ENCODE assay signal across 8 cellular contexts in genomic region chrX:155048997-155049619, GRCh38. TPM values are rescaled to one million over a fixed set of nuclear protein-coding genes. Genes with fewer than 3 reads are reported as not detected.
A peak's percentile ranks its signal among the peaks of the same experiment; 100 is the strongest.
DNase-seq lines count a peak whose midpoint lies in the region; ATAC-seq, FAIRE-seq and TF ChIP-seq lines count a peak whose summit lies in the region.

No MANE protein-coding gene starts in this region.

- H3K4me3 ChIP-seq in SJSA1 (no peak overlapping the region), astrocyte of the spinal cord (ENCODE audit: low read depth, low read length) (no peak overlapping the region), keratinocyte (ENCODE audit: control insufficient read depth in 2 of 3, extremely low read depth in 1 of 3, insufficient read depth in 2 of 3, low read depth in 1 of 3, low read length in 3 of 3) (no peak overlapping the region), suprapubic skin (no peak overlapping the region)

- H2BK20ac ChIP-seq in H9 (ENCODE audit: low read depth, low read length, poor library complexity, severe bottlenecking), result no peak overlapping the region

- no peaks in the 10 kb centered on the region for H3K79me2 ChIP-seq in H9 (ENCODE audit: insufficient read depth, low read length)
- no peaks in the 10 kb centered on the region for H3K79me2 ChIP-seq in keratinocyte (ENCODE audit: control insufficient read depth, insufficient read depth, low read length)

- no peaks in the 10 kb centered on the region for H3K9me1 ChIP-seq in keratinocyte (ENCODE audit: control insufficient read depth, extremely low read depth, insufficient read depth, low read length)

- no peak overlapping the region for H2BK12ac ChIP-seq in H9 (ENCODE audit: insufficient read length, low read depth, low read length)

- H3K4me1 Mint-ChIP-seq in CD4-positive, alpha-beta T cell (ENCODE audit: low read depth), result peaks cover 38% of the 10 kb centered on the region
- peaks cover 5 to 8% of the 10 kb centered on the region in 2 experiments; a peak in 2 of 4 replicates for H3K4me1 Mint-ChIP-seq in H9

- H3K14ac ChIP-seq in H9 (ENCODE audit: insufficient read depth, low read length), result no peak overlapping the region

- no peak overlapping the region for H3K27ac ChIP-seq in CD4-positive, alpha-beta T cell (ENCODE audit: low read depth, low read length)
- H3K27ac ChIP-seq in H9 (ENCODE audit: insufficient read length, low read depth, low read length) (no peak overlapping the region), SJSA1 (no peak overlapping the region), keratinocyte (ENCODE audit: control insufficient read depth, insufficient read depth, low read length) (no peak overlapping the region), suprapubic skin (no peak overlapping the region)

- H3K18ac ChIP-seq in H9 (ENCODE audit: insufficient read length, low read depth, low read length), result no peak overlapping the region

- H2BK120ac ChIP-seq in H9 (ENCODE audit: low read depth, low read length, poor library complexity, severe bottlenecking), result no peak overlapping the region

- WGBS in H9 (ENCODE audit: extremely low coverage, insufficient read length, low lambda C conversion rate), result no CpG with 5 or more reads among the region's 9 CpGs
- 39% methylated on average over 9 of the region's 9 CpGs for WGBS in suprapubic skin

- no peak overlapping the region for H3T11ph ChIP-seq in H9 (ENCODE audit: low read length)

- no peak overlapping the region for H4K8ac ChIP-seq in H9 (replicated peaks; ENCODE audit: insufficient read length, low read depth, low read length)

- no peaks in the 10 kb centered on the region for H4K20me1 ChIP-seq in H9 (ENCODE audit: control insufficient read depth, insufficient read depth, insufficient read length)
- no peaks in the 10 kb centered on the region for H4K20me1 ChIP-seq in keratinocyte (ENCODE audit: control insufficient read depth, extremely low read depth, insufficient read depth, low read length)

- no peaks in the 10 kb centered on the region for H3K79me1 ChIP-seq in H9 (ENCODE audit: insufficient read depth, low read depth, low read length, poor library complexity, severe bottlenecking)

- no peaks in the 10 kb centered on the region for H3K36me3 ChIP-seq in SJSA1
- H3K36me3 ChIP-seq in keratinocyte (ENCODE audit: control insufficient read depth in 2 of 2, extremely low read depth in 1 of 2, insufficient read depth in 2 of 2, low read length in 2 of 2), result no peaks in the 10 kb centered on the region
- H3K36me3 ChIP-seq in suprapubic skin, result peaks cover 5% of the 10 kb centered on the region

- H3K23ac ChIP-seq in H9 (ENCODE audit: insufficient read length, low read depth, low read length), result no peak overlapping the region

- H3K4me2 ChIP-seq in H9 (ENCODE audit: insufficient read depth, insufficient read length, low read length), result no peak overlapping the region
- H3K4me2 ChIP-seq in keratinocyte (ENCODE audit: control insufficient read depth, extremely low read depth, insufficient read depth, low read depth, low read length), result no peak overlapping the region

- peak overlapping the region; percentile 85 for H3K27ac Mint-ChIP-seq in CD4-positive, alpha-beta T cell
- H3K27ac Mint-ChIP-seq in H9, result no peak overlapping the region

- H3K36me3 Mint-ChIP-seq in CD4-positive, alpha-beta T cell (ENCODE audit: low read depth), result peaks cover 70% of the 10 kb centered on the region
- peaks cover 8 to 26% (median 8%) of the 10 kb centered on the region in 3 experiments; a peak in 5 of 7 replicates for H3K36me3 Mint-ChIP-seq in H9 (ENCODE audit: insufficient read depth in 1 of 3, low read depth in 3 of 3)

- POLR2A ChIA-PET in CD4-positive, alpha-beta T cell (lab: Charles Lee), result interaction anchor here (1.6 kb wide), 1 partner anchor 22 kb away, joined by 6 read pairs; the partner anchor contains the start of gene FUNDC2

- no peaks in the 10 kb centered on the region for H3K23me2 ChIP-seq in H9 (ENCODE audit: insufficient read length, low read depth, low read length, poor library complexity, severe bottlenecking)

- H3K9ac ChIP-seq in H9 (ENCODE audit: extremely low read depth, insufficient read length, low read length), result no peak overlapping the region
- no peak overlapping the region for H3K9ac ChIP-seq in keratinocyte (ENCODE audit: control insufficient read depth, extremely low read depth, insufficient read depth, low read length)

- no peak overlapping the region for H4K5ac ChIP-seq in H9 (ENCODE audit: insufficient read length, low read depth, low read length)

- H3K4me1 ChIP-seq in H9 (ENCODE audit: insufficient read depth, low read length) (no peaks in the 10 kb centered on the region), SJSA1 (replicated peaks) (no peaks in the 10 kb centered on the region), keratinocyte (ENCODE audit: control insufficient read depth, extremely low read depth, insufficient read depth, low read length) (no peaks in the 10 kb centered on the region), suprapubic skin (no peaks in the 10 kb centered on the region)

- TF ChIP-seq CTCF in CD4-positive, alpha-beta T cell (IDR thresholded peaks at IDR 0.05), result peak; percentile 54
- TF ChIP-seq CTCF in H9 (conservative IDR thresholded peaks at IDR 0.05) (peak; percentile 71), astrocyte of the spinal cord (IDR thresholded peaks at IDR 0.05; ENCODE audit: low read depth, low read length) (peak; percentile 66), keratinocyte (optimal IDR thresholded peaks at IDR 0.05 in 1 of 3, IDR thresholded peaks at IDR 0.05 in 1 of 3, conservative IDR thresholded peaks at IDR 0.05 in 1 of 3; ENCODE audit: extremely low read depth in 1 of 3, insufficient read depth in 2 of 3, low read length in 3 of 3) (peak; percentile 49 to 74 (median 68)), suprapubic skin (IDR thresholded peaks at IDR 0.05) (peak in 1 of 2 donors; percentile 26)

- H3K4me3 Mint-ChIP-seq in CD4-positive, alpha-beta T cell, result no peak overlapping the region
- H3K4me3 Mint-ChIP-seq in H9, result no peak overlapping the region

- peak in 7 of 10 experiments; percentile 14 to 48 (median 28) for DNase-seq in CD4-positive, alpha-beta T cell
- DNase-seq in H9 (peak; percentile 74), SJSA1 (ENCODE audit: low read depth in 1 of 2, low spot score in 2 of 2) (peak; percentile 14 to 43), astrocyte of the spinal cord (ENCODE audit: low read depth, low spot score) (peak; percentile 53), keratinocyte (ENCODE audit: low read depth, low spot score) (no peak), NCI-H2196 treated with DMSO at 0.1 percent for 48 hours (lab: John Stamatoyannopoulos, UW; ENCODE audit: unreplicated experiment) (no peak), suprapubic skin (ENCODE audit: low spot score in 2 of 2) (no peak)
- peak; percentile 1 for DNase-seq in stimulated activated naive CD4-positive, alpha-beta T cell treated with Interleukin-2 at 50 U/mL for 16 hours (lab: John Stamatoyannopoulos, UW)

- CTCF ChIA-PET in CD4-positive, alpha-beta T cell (lab: Charles Lee), result interaction anchor here (1.0 kb wide), 2 partner anchors 9 to 45 kb away, joined by 3 to 9 read pairs; no protein-coding TSS in a partner anchor

- intact Hi-C loops in CD4-positive, alpha-beta T cell (cut with DNase I, micrococcal nuclease), result no loop called here

- no peaks in the 10 kb centered on the region for H3K9me3 Mint-ChIP-seq in CD4-positive, alpha-beta T cell
- peaks cover 69 to 79% of the 10 kb centered on the region in 2 experiments for H3K9me3 Mint-ChIP-seq in H9

- FAIRE-seq in keratinocyte (lab: Jason Lieb, UNC), result no peak

- H4K91ac ChIP-seq in H9 (ENCODE audit: insufficient read length, low read depth, low read length), result no peak overlapping the region

- no peak overlapping the region for H2BK5ac ChIP-seq in H9 (ENCODE audit: insufficient read length, low read length)

- no peak overlapping the region for H2AK5ac ChIP-seq in H9 (ENCODE audit: insufficient read length, low read length)

- no peak overlapping the region for H3K4ac ChIP-seq in H9 (ENCODE audit: low read depth, low read length)

- no peaks in the 10 kb centered on the region for H3K9me3 ChIP-seq in CD4-positive, alpha-beta T cell (ENCODE audit: control insufficient read depth, low read length)
- H3K9me3 ChIP-seq in H9 (ENCODE audit: control insufficient read depth, low read depth, low read length) (peaks cover 28% of the 10 kb centered on the region), SJSA1 (replicated peaks) (no peaks in the 10 kb centered on the region), keratinocyte (ENCODE audit: control insufficient read depth, low read depth, low read length) (no peaks in the 10 kb centered on the region), suprapubic skin (no peaks in the 10 kb centered on the region)

- H3K56ac ChIP-seq in H9 (ENCODE audit: insufficient read length, low read depth, low read length), result no peak overlapping the region

- no peaks in the 10 kb centered on the region for H3K27me3 ChIP-seq in CD4-positive, alpha-beta T cell (ENCODE audit: control insufficient read depth, insufficient read depth, low read length)
- H3K27me3 ChIP-seq in H9 (ENCODE audit: insufficient read depth, low read length), result no peaks in the 10 kb centered on the region
- H3K27me3 ChIP-seq in SJSA1 (replicated peaks), result no peaks in the 10 kb centered on the region
- H3K27me3 ChIP-seq in keratinocyte (ENCODE audit: control insufficient read depth, extremely low read depth, insufficient read depth, low read length), result no peaks in the 10 kb centered on the region
- H3K27me3 ChIP-seq in suprapubic skin, result no peaks in the 10 kb centered on the region

- in situ Hi-C loops in astrocyte of the spinal cord (cut with HindIII; ENCODE audit: low sequenced_read_pairs), result no loop called here

- no peak overlapping the region for H2BK15ac ChIP-seq in H9 (ENCODE audit: low read depth, low read length)

- TF ChIP-seq EP300 in suprapubic skin (IDR thresholded peaks at IDR 0.05), result no peak

- dilution Hi-C loops in keratinocyte (cut with MboI; ENCODE audit: extremely low pct_ligation_motif_present, low sequenced_read_pairs), result no loop called here

- ATAC-seq in CD4-positive, alpha-beta T cell (ENCODE audit: poor library complexity), result peak; percentile 74

- no peak for TF ChIP-seq POLR2A in suprapubic skin (IDR thresholded peaks at IDR 0.05)

- no peaks in the 10 kb centered on the region for H3K27me3 Mint-ChIP-seq in CD4-positive, alpha-beta T cell
- H3K27me3 Mint-ChIP-seq in H9 (ENCODE audit: low read depth), result peaks cover 2% of the 10 kb centered on the region; the same call in 1 of the 2 replicates

- H2AFZ ChIP-seq in H9 (ENCODE audit: low read length) (no peak overlapping the region), keratinocyte (ENCODE audit: control insufficient read depth, low read length) (no peak overlapping the region)

RNA-seq across cellular contexts. Expression of gene CMC4, which starts 21.8 kb away (rescaled TPM):
- total RNA-seq in CD4-positive, alpha-beta T cell, result 1 to 10 TPM; 5.6 to 6.5 TPM
- 6.2 and 7.2 TPM in 2 replicates for total RNA-seq in H9 (2021)
- 25.1 and 38.5 TPM in 2 replicates for total RNA-seq in SJSA1 (2014; rRNA removed; shearing (Covaris generic))
- polyA plus RNA-seq in keratinocyte, result 9.1 to 10.1 TPM (median 9.8 TPM) in 3 replicates
- polyA plus RNA-seq in keratinocyte (2011; ENCODE audit: low read depth), result 2.5 TPM
- polyA plus RNA-seq in keratinocyte (2011; cell fraction: cytosol; rRNA removed), result 10.0 and 11.4 TPM in 2 replicates
- 2.4 and 3.1 TPM in 2 replicates for polyA plus RNA-seq in keratinocyte (2011; cell fraction: nucleus; rRNA removed)
- polyA plus RNA-seq in keratinocyte (2012; ENCODE audit: low replicate concordance), result 6.3 and 9.1 TPM in 2 replicates
- 0.39 to 3.3 TPM (median 1.6 TPM) in 3 replicates for polyA minus RNA-seq in keratinocyte
- polyA minus RNA-seq in keratinocyte (2011; cell fraction: cytosol; rRNA and poly(A)+ RNA removed), result 3.1 TPM
- polyA minus RNA-seq in keratinocyte (2011; cell fraction: nucleus; rRNA and poly(A)+ RNA removed), result 1.0 and 1.2 TPM in 2 replicates
- 10 to 100 TPM; 14.4 to 22.8 (median 17.3) TPM for total RNA-seq in suprapubic skin

RNA-seq across cellular contexts. Expression of gene MTCP1, which starts 21.8 kb away (rescaled TPM):
- total RNA-seq in CD4-positive, alpha-beta T cell, result 10 to 100 TPM; 17.0 to 18.9 TPM
- total RNA-seq in H9 (2021), result 14.3 and 21.4 TPM in 2 replicates
- 2.0 and 2.1 TPM in 2 replicates for total RNA-seq in SJSA1 (2014; rRNA removed; shearing (Covaris generic))
- polyA plus RNA-seq in keratinocyte, result 4.7 to 20.2 TPM (median 5.0 TPM) in 3 replicates
- polyA plus RNA-seq in keratinocyte (2011; ENCODE audit: low read depth), result 19.1 TPM
- 12.2 and 24.1 TPM in 2 replicates for polyA plus RNA-seq in keratinocyte (2011; cell fraction: cytosol; rRNA removed)
- polyA plus RNA-seq in keratinocyte (2011; cell fraction: nucleus; rRNA removed), result 4.0 and 6.5 TPM in 2 replicates
- 14.6 and 14.8 TPM in 2 replicates for polyA plus RNA-seq in keratinocyte (2012; ENCODE audit: low replicate concordance)
- 0.56 to 3.9 TPM (median 2.3 TPM) in 3 replicates for polyA minus RNA-seq in keratinocyte
- not detected for polyA minus RNA-seq in keratinocyte (2011; cell fraction: cytosol; rRNA and poly(A)+ RNA removed)
- 0.95 and 1.5 TPM in 2 replicates for polyA minus RNA-seq in keratinocyte (2011; cell fraction: nucleus; rRNA and poly(A)+ RNA removed)
- total RNA-seq in suprapubic skin, result 1 to 10 TPM; 1.6 to 2.3 (median 1.9) TPM

RNA-seq across cellular contexts. Expression of gene BRCC3, which starts 22.2 kb away (rescaled TPM):
- total RNA-seq in CD4-positive, alpha-beta T cell, result 10 to 100 TPM; 12.6 to 12.8 TPM
- 27.3 and 29.1 TPM in 2 replicates for total RNA-seq in H9 (2021)
- total RNA-seq in SJSA1 (2014; rRNA removed; shearing (Covaris generic)), result 5.4 and 12.1 TPM in 2 replicates
- 18.5 to 25.5 TPM (median 24.8 TPM) in 3 replicates for polyA plus RNA-seq in keratinocyte
- polyA plus RNA-seq in keratinocyte (2011; ENCODE audit: low read depth), result 10.2 TPM
- polyA plus RNA-seq in keratinocyte (2011; cell fraction: cytosol; rRNA removed), result 14.2 and 24.0 TPM in 2 replicates
- polyA plus RNA-seq in keratinocyte (2011; cell fraction: nucleus; rRNA removed), result 12.8 and 14.9 TPM in 2 replicates
- polyA plus RNA-seq in keratinocyte (2012; ENCODE audit: low replicate concordance), result 9.8 and 21.9 TPM in 2 replicates
- 14.9 to 39.7 TPM (median 20.4 TPM) in 3 replicates for polyA minus RNA-seq in keratinocyte
- polyA minus RNA-seq in keratinocyte (2011; cell fraction: cytosol; rRNA and poly(A)+ RNA removed), result 12.9 TPM
- 9.0 and 16.1 TPM in 2 replicates for polyA minus RNA-seq in keratinocyte (2011; cell fraction: nucleus; rRNA and poly(A)+ RNA removed)
- 10 to 100 TPM in 3 of 4 donors, 1 to 10 TPM in 1; 8.8 to 16.2 (median 10.4) TPM for total RNA-seq in suprapubic skin

RNA-seq across cellular contexts. Expression of gene FUNDC2, which starts 22.5 kb away (rescaled TPM):
- 10 to 100 TPM; 37.2 to 37.4 TPM for total RNA-seq in CD4-positive, alpha-beta T cell
- total RNA-seq in H9 (2021), result 57.9 and 62.1 TPM in 2 replicates
- total RNA-seq in SJSA1 (2014; rRNA removed; shearing (Covaris generic)), result 62.6 and 63.8 TPM in 2 replicates
- polyA plus RNA-seq in keratinocyte, result 83.8 to 98.1 TPM (median 93.9 TPM) in 3 replicates
- 41.7 TPM for polyA plus RNA-seq in keratinocyte (2011; ENCODE audit: low read depth)
- polyA plus RNA-seq in keratinocyte (2011; cell fraction: cytosol; rRNA removed), result 94.3 and 157 TPM in 2 replicates
- polyA plus RNA-seq in keratinocyte (2011; cell fraction: nucleus; rRNA removed), result 33.5 and 37.0 TPM in 2 replicates
- 56.2 and 74.5 TPM in 2 replicates for polyA plus RNA-seq in keratinocyte (2012; ENCODE audit: low replicate concordance)
- polyA minus RNA-seq in keratinocyte, result 33.6 to 36.3 TPM (median 34.6 TPM) in 3 replicates
- polyA minus RNA-seq in keratinocyte (2011; cell fraction: cytosol; rRNA and poly(A)+ RNA removed), result 7.3 TPM
- 3.5 and 9.1 TPM in 2 replicates for polyA minus RNA-seq in keratinocyte (2011; cell fraction: nucleus; rRNA and poly(A)+ RNA removed)
- 10 to 100 TPM; 22.9 to 37.9 (median 28.6) TPM for total RNA-seq in suprapubic skin

RNA-seq across cellular contexts. Expression of gene F8, which starts 26.6 kb away (rescaled TPM):
- under 1 TPM; 0.66 to 0.67 TPM for total RNA-seq in CD4-positive, alpha-beta T cell
- total RNA-seq in H9 (2021) (3.1 and 3.4 TPM in 2 replicates), suprapubic skin (10 to 100 TPM in 1 of 4 donors, 1 to 10 TPM in 3; 5.1 to 15.0 (median 6.7) TPM)
- total RNA-seq in SJSA1 (2014; rRNA removed; shearing (Covaris generic)), result 3.3 and 3.7 TPM in 2 replicates
- 1.0 to 1.5 TPM (median 1.3 TPM) in 3 replicates for polyA plus RNA-seq in keratinocyte
- 0.36 TPM for polyA plus RNA-seq in keratinocyte (2011; ENCODE audit: low read depth)
- polyA plus RNA-seq in keratinocyte (2011; cell fraction: cytosol; rRNA removed), result 1.3 and 2.0 TPM in 2 replicates
- 0.78 and 1.0 TPM in 2 replicates for polyA plus RNA-seq in keratinocyte (2011; cell fraction: nucleus; rRNA removed)
- polyA plus RNA-seq in keratinocyte (2012; ENCODE audit: low replicate concordance), result 0.54 and 0.68 TPM in 2 replicates
- 0.26 to 1.7 TPM (median 1.4 TPM) in 3 replicates for polyA minus RNA-seq in keratinocyte
- 0.38 TPM for polyA minus RNA-seq in keratinocyte (2011; cell fraction: cytosol; rRNA and poly(A)+ RNA removed)
- 0.63 and 0.85 TPM in 2 replicates for polyA minus RNA-seq in keratinocyte (2011; cell fraction: nucleus; rRNA and poly(A)+ RNA removed)

Comparison
In these comparisons a context has a peak if more than half of its experiments do, and no peak if none do; other contexts are left out.
1. DNase-seq: peak in CD4-positive, alpha-beta T cell (7 of 10), H9 (single experiment), SJSA1 (2 of 2), astrocyte of the spinal cord (single experiment) and stimulated activated naive CD4-positive, alpha-beta T cell treated with Interleukin-2 at 50 U/mL for 16 hours (single experiment); none in keratinocyte (single experiment), NCI-H2196 treated with DMSO at 0.1 percent for 48 hours (single experiment) and suprapubic skin (0 of 2).